ENCODE assay signal across 16 cellular contexts in the genomic region with DNA sequence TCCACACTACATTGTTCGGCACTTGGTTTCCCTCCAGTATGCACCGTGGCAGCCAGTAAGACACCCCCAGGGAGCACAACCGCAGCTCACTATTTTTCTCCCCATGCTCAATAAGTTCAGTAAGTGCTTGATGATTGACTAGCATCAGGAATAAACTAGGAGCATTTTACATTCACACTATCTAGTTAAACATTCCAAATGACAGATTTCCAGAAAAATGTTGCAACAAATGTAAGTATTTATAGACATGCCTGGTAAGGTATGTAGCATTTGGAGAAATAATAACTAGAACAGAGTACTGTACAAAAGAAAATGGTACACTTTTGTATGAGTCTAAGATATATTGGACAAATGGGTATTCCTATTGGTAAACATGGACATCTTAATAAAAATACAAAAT.
A peak's percentile ranks its signal among the peaks of the same experiment; 100 is the strongest.
DNase-seq lines count a peak whose midpoint lies in the region; ATAC-seq and TF ChIP-seq lines count a peak whose summit lies in the region.
"Had no signal": no experiment of that assay in that cellular context is flagged by ENCODE, and none has a peak within 500 bp of the region (broad histone marks: within the 10 kb centered on the region; RNA-seq: fewer than 3 reads in every experiment).

No MANE protein-coding gene starts in this region.

- CTCF ChIA-PET in T-cell (lab: Charles Lee) (interaction anchor here (0.5 to 1.2 kb wide), 4 partner anchors 10 to 72 kb away, joined by 3 to 7 read pairs (median 4); no protein-coding TSS in a partner anchor), PC-9 (lab: Charles Lee) (no interaction called here)

- no peaks in the 10 kb centered on the region; a peak in 1 of 22 replicates for H3K9me3 ChIP-seq in BLaER1 treated with 17β-estradiol and CSF1 and Interleukin-3, amounts not matched to agents 10 nM and 100 nM (replicated peaks in 1 of 11)
- no peaks in the 10 kb centered on the region for H3K9me3 ChIP-seq in sigmoid colon
- no peaks in the 10 kb centered on the region for H3K9me3 ChIP-seq in PC-9 (ENCODE audit: insufficient read depth, low read depth)
- H3K9me3 ChIP-seq: BE2C, SJSA1 had no signal

- no peak for DNase-seq in T-cell
- DNase-seq in fibroblast of the aortic adventitia (ENCODE audit: low read depth), result peak; percentile 73
- no peak for DNase-seq in sigmoid colon
- DNase-seq in PC-9, result no peak
- DNase-seq in GDM1 (lab: John Stamatoyannopoulos, UW), result no peak
- no peak for DNase-seq in activated T-helper 1 cell treated with anti-CD3 and anti-CD28 coated beads, Interleukin-12 subunit alpha, Interleukin-12 subunit beta, Interleukin-2, Interleukin-4 antibody, amounts not matched to agents 30 ng/mL and 10 ng/mL and 1 ng/mL, durations not matched to agents 14 hours and 24 hours and 36 hours (ENCODE audit: low spot score)
- DNase-seq in NCI-H146 (lab: John Stamatoyannopoulos, UW), result no peak
- DNase-seq: activated CD8-positive, alpha-beta memory T cell treated with anti-CD3 and anti-CD28 coated beads for 24 hours; activated effector memory CD4-positive, alpha-beta T cell treated with Interleukin-2 at 50 U/mL for 16 hours; BE2C; effector memory CD4-positive, alpha-beta T cell; naive B cell; NCI-H1092; substantia nigra had no signal

- H3K36me3 ChIP-seq in BLaER1 treated with 17β-estradiol and CSF1 and Interleukin-3, amounts not matched to agents 10 nM and 100 nM, result peaks cover 38 to 91% (median 68%) of the 10 kb centered on the region in 11 experiments
- H3K36me3 ChIP-seq in sigmoid colon (peaks cover 0 to 14% (median 0%) of the 10 kb centered on the region in 4 donors), PC-9 (ENCODE audit: low read depth) (0 out of 2 replicates have a peak, but pooled peaks cover 3% of the 10 kb centered on the region)
- H3K36me3 ChIP-seq: BE2C had no signal

- H3K4me1 Mint-ChIP-seq in T-cell, result peaks cover 59 to 86% (median 81%) of the 10 kb centered on the region in 3 donors
- H3K4me1 Mint-ChIP-seq in activated T-helper 1 cell treated with anti-CD3 and anti-CD28 coated beads, Interleukin-12 subunit alpha, Interleukin-12 subunit beta, Interleukin-2, Interleukin-4 antibody, amounts not matched to agents 30 ng/mL and 10 ng/mL and 1 ng/mL, durations not matched to agents 14 hours and 24 hours and 36 hours (ENCODE audit: low read depth), result peaks cover 47% of the 10 kb centered on the region

- no peak for TF ChIP-seq POLR2A in sigmoid colon (IDR thresholded peaks at IDR 0.05)

- no peaks in the 10 kb centered on the region for H3K9me3 Mint-ChIP-seq in T-cell
- H3K9me3 Mint-ChIP-seq in activated T-helper 1 cell treated with anti-CD3 and anti-CD28 coated beads, Interleukin-12 subunit alpha, Interleukin-12 subunit beta, Interleukin-2, Interleukin-4 antibody, amounts not matched to agents 30 ng/mL and 10 ng/mL and 1 ng/mL, durations not matched to agents 14 hours and 24 hours and 36 hours, result no peaks in the 10 kb centered on the region
- H3K9me3 Mint-ChIP-seq: naive B cell had no signal

- H3K4me3 Mint-ChIP-seq in T-cell, result no peak overlapping the region
- no peak overlapping the region for H3K4me3 Mint-ChIP-seq in activated T-helper 1 cell treated with anti-CD3 and anti-CD28 coated beads, Interleukin-12 subunit alpha, Interleukin-12 subunit beta, Interleukin-2, Interleukin-4 antibody, amounts not matched to agents 30 ng/mL and 10 ng/mL and 1 ng/mL, durations not matched to agents 14 hours and 24 hours and 36 hours

- BruUV-seq in PC-9 (replicated peaks; lab: Mats Ljungman, UMichigan), result no TSS peak

- no peak for ATAC-seq in T-cell (replicated peaks in 1 of 4)

- no peak overlapping the region for H3K4me3 ChIP-seq in BLaER1 treated with 17β-estradiol and CSF1 and Interleukin-3, amounts not matched to agents 10 nM and 100 nM
- H3K4me3 ChIP-seq in fibroblast of the aortic adventitia (ENCODE audit: low read depth, low read length) (no peak overlapping the region), sigmoid colon (no peak overlapping the region), PC-9 (no peak overlapping the region)
- H3K4me3 ChIP-seq: SJSA1 had no signal

- no peak for TF ChIP-seq EP300 in sigmoid colon (IDR thresholded peaks at IDR 0.05)

- 0 out of 2 replicates have a peak, but pooled peaks cover 3% of the 10 kb centered on the region for H3K79me2 ChIP-seq in PC-9 (ENCODE audit: low read depth)

- peaks cover 45% of the 10 kb centered on the region for H3K36me3 Mint-ChIP-seq in T-cell
- peaks cover 34% of the 10 kb centered on the region for H3K36me3 Mint-ChIP-seq in activated T-helper 1 cell treated with anti-CD3 and anti-CD28 coated beads, Interleukin-12 subunit alpha, Interleukin-12 subunit beta, Interleukin-2, Interleukin-4 antibody, amounts not matched to agents 30 ng/mL and 10 ng/mL and 1 ng/mL, durations not matched to agents 14 hours and 24 hours and 36 hours (ENCODE audit: low read depth)

- H3K27ac Mint-ChIP-seq in T-cell, result peak overlapping the region; percentile 33 to 59
- no peak overlapping the region for H3K27ac Mint-ChIP-seq in activated T-helper 1 cell treated with anti-CD3 and anti-CD28 coated beads, Interleukin-12 subunit alpha, Interleukin-12 subunit beta, Interleukin-2, Interleukin-4 antibody, amounts not matched to agents 30 ng/mL and 10 ng/mL and 1 ng/mL, durations not matched to agents 14 hours and 24 hours and 36 hours

- intact Hi-C loops in sigmoid colon (cut with DNase I), result no loop called here
- intact Hi-C loops in PC-9 (cut with micrococcal nuclease; ENCODE audit: unreplicated experiment), result no loop called here
- intact Hi-C loops in activated T-helper 1 cell treated with anti-CD3 and anti-CD28 coated beads, Interleukin-12 subunit alpha, Interleukin-12 subunit beta, Interleukin-2, Interleukin-4 antibody, amounts not matched to agents 30 ng/mL and 10 ng/mL and 1 ng/mL, durations not matched to agents 14 hours and 24 hours and 36 hours (cut with micrococcal nuclease), result no loop called here

- H4K20me1 ChIP-seq in BLaER1 treated with 17β-estradiol and CSF1 and Interleukin-3, amounts not matched to agents 10 nM and 100 nM, result peaks cover 90 to 100% (median 100%) of the 10 kb centered on the region in 11 experiments
- no peaks in the 10 kb centered on the region for H4K20me1 ChIP-seq in PC-9 (ENCODE audit: insufficient read depth)

- peaks cover 35 to 53% (median 51%) of the 10 kb centered on the region in 10 experiments for H3K4me1 ChIP-seq in BLaER1 treated with 17β-estradiol and CSF1 and Interleukin-3, amounts not matched to agents 10 nM and 100 nM
- H3K4me1 ChIP-seq in sigmoid colon, result peaks cover 0 to 100% (median 95%) of the 10 kb centered on the region in 4 donors
- no peaks in the 10 kb centered on the region for H3K4me1 ChIP-seq in PC-9 (replicated peaks; ENCODE audit: insufficient read depth)
- H3K4me1 ChIP-seq: BE2C had no signal

- POLR2A ChIA-PET in T-cell (lab: Charles Lee) (interaction anchor here in 1 of 2 donors (0.6 kb wide), 1 partner anchor 435 kb away, joined by 3 read pairs; no protein-coding TSS in a partner anchor), PC-9 (lab: Charles Lee; ENCODE audit: unreplicated experiment) (no interaction called here)

- no peak for TF ChIP-seq CTCF in fibroblast of the aortic adventitia (IDR thresholded peaks at IDR 0.05; ENCODE audit: insufficient read depth, low read length)
- no peak for TF ChIP-seq CTCF in sigmoid colon (IDR thresholded peaks at IDR 0.05)
- TF ChIP-seq CTCF in PC-9 (conservative IDR thresholded peaks at IDR 0.05), result no peak

- no peaks in the 10 kb centered on the region for H3K27me3 ChIP-seq in BLaER1 treated with 17β-estradiol and CSF1 and Interleukin-3, amounts not matched to agents 10 nM and 100 nM
- H3K27me3 ChIP-seq in sigmoid colon (no peaks in the 10 kb centered on the region), PC-9 (ENCODE audit: insufficient read depth, low read depth) (no peaks in the 10 kb centered on the region)
- H3K27me3 ChIP-seq: BE2C, SJSA1 had no signal

- no peaks in the 10 kb centered on the region for H3K27me3 Mint-ChIP-seq in T-cell
- no peaks in the 10 kb centered on the region for H3K27me3 Mint-ChIP-seq in activated T-helper 1 cell treated with anti-CD3 and anti-CD28 coated beads, Interleukin-12 subunit alpha, Interleukin-12 subunit beta, Interleukin-2, Interleukin-4 antibody, amounts not matched to agents 30 ng/mL and 10 ng/mL and 1 ng/mL, durations not matched to agents 14 hours and 24 hours and 36 hours (ENCODE audit: insufficient read depth)
- H3K27me3 Mint-ChIP-seq: naive B cell had no signal

- 91 to 97% methylated on average over 3 of the region's 3 CpGs for WGBS in sigmoid colon, 2 donors

- H3K4me2 ChIP-seq in BLaER1 treated with 17β-estradiol and CSF1 and Interleukin-3, amounts not matched to agents 10 nM and 100 nM, result peak overlapping the region in 6 of 11 experiments; percentile 3 to 47 (median 23); a peak in 6 of 22 replicates
- H3K4me2 ChIP-seq in PC-9, result no peak overlapping the region

- H2AFZ ChIP-seq in PC-9, result no peak overlapping the region

- 0 out of 2 replicates have a peak, but pooled peaks cover 4% of the 10 kb centered on the region for H3F3A ChIP-seq in PC-9 (ENCODE audit: insufficient read depth, low read depth)

- no peak overlapping the region for H3K27ac ChIP-seq in BLaER1 treated with 17β-estradiol and CSF1 and Interleukin-3, amounts not matched to agents 10 nM and 100 nM
- peak overlapping the region; percentile 82 to 100 (median 98) for H3K27ac ChIP-seq in sigmoid colon
- no peak overlapping the region for H3K27ac ChIP-seq in PC-9
- H3K27ac ChIP-seq: SJSA1 had no signal

- H3K9me2 ChIP-seq in PC-9 (ENCODE audit: insufficient read depth), result no peaks in the 10 kb centered on the region

- no peak overlapping the region for H3K9ac ChIP-seq in BLaER1 treated with 17β-estradiol and CSF1 and Interleukin-3, amounts not matched to agents 10 nM and 100 nM

Comparison
In these comparisons a context has a peak if more than half of its experiments do, and no peak if none do; other contexts are left out.
1. H3K27ac ChIP-seq: peak in sigmoid colon (4 of 4); none in BLaER1 treated with 17β-estradiol and CSF1 and Interleukin-3, amounts not matched to agents 10 nM and 100 nM (0 of 11) and PC-9 (single experiment).